In genomic region chr11:128745296-128746183, GRCh38 we compare ENCODE assay signal across 13 cellular contexts. TPM values are rescaled to one million over a fixed set of nuclear protein-coding genes. Genes with fewer than 3 reads are reported as not detected.
A peak's percentile ranks its signal among the peaks of the same experiment; 100 is the strongest.
DNase-seq lines count a peak whose midpoint lies in the region; ATAC-seq and TF ChIP-seq lines count a peak whose summit lies in the region.
"Had no signal": no experiment of that assay in that cellular context is flagged by ENCODE, and none has a peak within 500 bp of the region (broad histone marks: within the 10 kb centered on the region; RNA-seq: fewer than 3 reads in every experiment).

No MANE protein-coding gene starts in this region.

- intact Hi-C loops in CD8-positive, alpha-beta T cell (cut with DNase I, micrococcal nuclease), result loop anchor here in 1 of 2 experiments (2.0 kb wide), 1 partner anchor 13 kb away; no protein-coding TSS in a partner anchor

- no peaks in the 10 kb centered on the region for H3K27me3 Mint-ChIP-seq in CD8-positive, alpha-beta T cell (ENCODE audit: low read depth)
- H3K27me3 Mint-ChIP-seq in brain, result peaks cover 10% of the 10 kb centered on the region
- H3K27me3 Mint-ChIP-seq in nephron (ENCODE audit: low read depth), result peaks cover 17% of the 10 kb centered on the region

- no peak for DNase-seq in CD8-positive, alpha-beta T cell
- DNase-seq in M059J (ENCODE audit: low read depth) (peak; percentile 21), DMS79 (lab: John Stamatoyannopoulos, UW) (no peak), COLO829 (ENCODE audit: low spot score) (no peak), HUDEP-2 (lab: John Stamatoyannopoulos, UW; ENCODE audit: unreplicated experiment in 76 of 76) (no peak)
- DNase-seq: activated T-cell treated with anti-CD3 and anti-CD28 coated beads, Interleukin-2, amount 50 U/mL, for 72 hours; GDM1; NCI-H510A treated with DMSO at 0.1 percent for 48 hours; stimulated activated CD4-positive, alpha-beta T cell treated with anti-CD3 and anti-CD28 coated beads, Interleukin-2, amount 100 ng/mL, for 24 hours; T-helper 1 cell had no signal

- H3K4me1 Mint-ChIP-seq in CD8-positive, alpha-beta T cell (ENCODE audit: low read depth), result peaks cover 82% of the 10 kb centered on the region
- peaks cover 18% of the 10 kb centered on the region for H3K4me1 Mint-ChIP-seq in brain
- H3K4me1 Mint-ChIP-seq in nephron, result peaks cover 22% of the 10 kb centered on the region

- H3K4me3 ChIP-seq in CD8-positive, alpha-beta T cell (ENCODE audit: low read depth, low read length), result no peak overlapping the region

- no peak for TF ChIP-seq CTCF in CD8-positive, alpha-beta T cell (IDR thresholded peaks at IDR 0.05)
- no peak for TF ChIP-seq CTCF in brain (conservative IDR thresholded peaks at IDR 0.05)
- no peak for TF ChIP-seq CTCF in nephron (IDR thresholded peaks at IDR 0.05; ENCODE audit: unreplicated experiment in 3 of 3)

- H3K36me3 Mint-ChIP-seq in CD8-positive, alpha-beta T cell, result peaks cover 64% of the 10 kb centered on the region
- H3K36me3 Mint-ChIP-seq in brain (no peaks in the 10 kb centered on the region), nephron (ENCODE audit: low read depth) (peaks cover 8% of the 10 kb centered on the region)

- POLR2A ChIA-PET in CD8-positive, alpha-beta T cell (lab: Charles Lee), result no interaction called here

- H3K36me3 ChIP-seq in CD8-positive, alpha-beta T cell (ENCODE audit: insufficient read depth, low read length), result no peaks in the 10 kb centered on the region

- no peak for ATAC-seq in CD8-positive, alpha-beta T cell
- ATAC-seq in HG03039 (IDR thresholded peaks at IDR 0.05; ENCODE audit: unreplicated experiment), result no peak
- ATAC-seq: activated T-cell treated with anti-CD3 and anti-CD28 coated beads, Interleukin-2, amount 50 U/mL, for 72 hours had no signal

- no peaks in the 10 kb centered on the region for H3K9me3 Mint-ChIP-seq in CD8-positive, alpha-beta T cell
- H3K9me3 Mint-ChIP-seq in brain (no peaks in the 10 kb centered on the region), nephron (no peaks in the 10 kb centered on the region)
- H3K9me3 Mint-ChIP-seq: activated T-cell treated with anti-CD3 and anti-CD28 coated beads, Interleukin-2, amount 50 U/mL, for 72 hours had no signal

- H3K4me3 Mint-ChIP-seq in CD8-positive, alpha-beta T cell, result no peak overlapping the region
- H3K4me3 Mint-ChIP-seq in brain (no peak overlapping the region), nephron (no peak overlapping the region)
- H3K4me3 Mint-ChIP-seq: activated T-cell treated with anti-CD3 and anti-CD28 coated beads, Interleukin-2, amount 50 U/mL, for 72 hours had no signal

- no peaks in the 10 kb centered on the region for H3K27me3 ChIP-seq in CD8-positive, alpha-beta T cell (ENCODE audit: insufficient read depth, low read length)

- H3K27ac Mint-ChIP-seq in CD8-positive, alpha-beta T cell, result peak overlapping the region; percentile 23
- H3K27ac Mint-ChIP-seq in brain (peak overlapping the region in 3 of 5 experiments; percentile 5 to 62 (median 17)), nephron (peak overlapping the region; percentile 13 to 67 (median 25))

- CTCF ChIA-PET in CD8-positive, alpha-beta T cell (lab: Charles Lee), result interaction anchor here (1.6 to 1.7 kb wide), 2 partner anchors 9 to 114 kb away, joined by 3 to 6 read pairs; no protein-coding TSS in a partner anchor

- H3K4me1 ChIP-seq in CD8-positive, alpha-beta T cell (ENCODE audit: insufficient read depth, low read length), result peaks cover 57% of the 10 kb centered on the region

- no peaks in the 10 kb centered on the region for H3K9me3 ChIP-seq in CD8-positive, alpha-beta T cell (ENCODE audit: low read length)

- H3K27ac ChIP-seq in CD8-positive, alpha-beta T cell (ENCODE audit: low read depth, low read length), result no peak overlapping the region

RNA-seq across cellular contexts. Expression of gene FLI1, which starts 51.7 kb away (rescaled TPM):
- 10 to 100 TPM; 35.6 to 37.3 TPM for total RNA-seq in CD8-positive, alpha-beta T cell
- total RNA-seq in M059J (2014; rRNA removed; shearing (Covaris generic)), result 9.6 and 12.0 TPM in 2 replicates
- 8.6 TPM for polyA plus RNA-seq in brain (ENCODE audit: insufficient read depth, low read depth, low replicate concordance)
